ENCODE assay signal across 15 cellular contexts in genomic region chr5:107698286-107698685, GRCh38. TPM values are rescaled to one million over a fixed set of nuclear protein-coding genes. Genes with fewer than 3 reads are reported as not detected.
"Had no signal": no experiment of that assay in that cellular context is flagged by ENCODE, and none has a peak within 500 bp of the region (broad histone marks: within the 10 kb centered on the region; RNA-seq: fewer than 3 reads in every experiment).

No MANE protein-coding gene starts in this region.

- H3K9me3 ChIP-seq: body of pancreas, pancreas, stomach had no signal

- ATAC-seq: activated naive CD8-positive, alpha-beta T cell treated with anti-CD3 and anti-CD28 coated beads, Interleukin-2, amount 50 U/mL, for 24 hours; body of pancreas; left ventricle myocardium superior; pancreas had no signal

- H3K27ac ChIP-seq: body of pancreas, hepatocyte, pancreas, stomach had no signal

- DNase-seq: activated CD4-positive, alpha-beta T cell treated with anti-CD3 and anti-CD28 coated beads for 4 hours; activated naive CD4-positive, alpha-beta T cell treated with Interleukin-2 at 50 U/mL for 16 hours; activated naive CD8-positive, alpha-beta T cell treated with anti-CD3 and anti-CD28 coated beads, Interleukin-2, amount 50 U/mL, for 24 hours; body of pancreas; cerebellar nuclear complex; dermis blood vessel endothelial cell; endodermal cell; left ventricle myocardium superior; pancreas; retina; stimulated activated CD4-positive, alpha-beta T cell treated with anti-CD3 and anti-CD28 coated beads, Interleukin-15, amount 100 ng/mL, for 24 hours; stimulated activated CD4-positive, alpha-beta T cell treated with anti-CD3 and anti-CD28 coated beads, Interleukin-4, amount 100 ng/mL, for 4 hours; stomach had no signal

- H3K36me3 ChIP-seq: pancreas, stomach had no signal

- H3K4me1 ChIP-seq: body of pancreas, pancreas, stomach had no signal

- H3K27me3 ChIP-seq: body of pancreas, hepatocyte, pancreas, stomach had no signal

- H3K4me3 ChIP-seq: body of pancreas, hepatocyte, pancreas, stomach had no signal

RNA-seq across cellular contexts. Expression of gene EFNA5, which starts 27.5 kb away (rescaled TPM):
- total RNA-seq: activated T-helper 1 cell treated with anti-CD3 and anti-CD28 coated beads, Interleukin-12 subunit alpha, Interleukin-12 subunit beta, Interleukin-2, Interleukin-4 antibody, amounts not matched to agents 30 ng/mL and 10 ng/mL and 1 ng/mL, durations not matched to agents 14 hours and 24 hours and 36 hours had no signal
